ENCODE assay signal across 26 cellular contexts in genomic region chr2:69660084-69660483, GRCh38.
"Had no signal": no experiment of that assay in that cellular context is flagged by ENCODE, and none has a peak within 500 bp of the region (broad histone marks: within the 10 kb centered on the region; RNA-seq: fewer than 3 reads in every experiment).

No MANE protein-coding gene starts in this region.

- H3K9me3 ChIP-seq: uterus had no signal

- H3K27ac ChIP-seq: transverse colon, uterus had no signal

- H3K27ac Mint-ChIP-seq: activated CD4-positive, alpha-beta memory T cell treated with anti-CD3 and anti-CD28 coated beads, Interleukin-2, amount 10 ng/mL, durations not matched to agents 7 days and 5 days; activated CD4-positive, alpha-beta T cell treated with anti-CD3 and anti-CD28 coated beads, Interleukin-2, amount 10 ng/mL, durations not matched to agents 24 days and 14 days; activated naive CD8-positive, alpha-beta T cell treated with anti-CD3 and anti-CD28 coated beads, Interleukin-2, amount 50 U/mL, for 24 hours; activated T-cell treated with anti-CD3 and anti-CD28 coated beads, Interleukin-2, amount 50 U/mL, for 24 hours; dendritic cell treated with granulocyte-macrophage colony-stimulating factor and Interleukin-4, amounts not matched to agents 40 ng/mL and 50 ng/mL, for 4 days; endodermal cell; naive B cell; T-helper 1 cell treated with Interleukin-12 subunit alpha and Interleukin-12 subunit beta and Interleukin-4 antibody, amounts not matched to agents 30 μg/mL and 1 μg/mL, for 36 hours had no signal

- H3K27me3 Mint-ChIP-seq: activated CD4-positive, alpha-beta T cell treated with anti-CD3 and anti-CD28 coated beads, Interleukin-2, amount 10 ng/mL, durations not matched to agents 24 days and 14 days; activated naive CD8-positive, alpha-beta T cell treated with anti-CD3 and anti-CD28 coated beads, Interleukin-2, amount 50 U/mL, for 24 hours; activated T-cell treated with anti-CD3 and anti-CD28 coated beads, Interleukin-2, amount 50 U/mL, for 24 hours; central memory CD8-positive, alpha-beta T cell; dendritic cell treated with granulocyte-macrophage colony-stimulating factor and Interleukin-4, amounts not matched to agents 40 ng/mL and 50 ng/mL, for 4 days had no signal

- DNase-seq: activated CD4-positive, alpha-beta memory T cell treated with anti-CD3 and anti-CD28 coated beads, Interleukin-2, amount 10 ng/mL, durations not matched to agents 7 days and 5 days; activated CD4-positive, CD25-positive, alpha-beta regulatory T cell treated with anti-CD3 and anti-CD28 coated beads, Interleukin-2, amount 50 U/mL, for 72 hours; activated CD8-positive, alpha-beta memory T cell treated with anti-CD3 and anti-CD28 coated beads, Interleukin-2, amount 50 U/mL, for 48 hours; activated gamma-delta T cell treated with Interleukin-2 at 50 U/mL for 16 hours; activated naive CD4-positive, alpha-beta T cell treated with anti-CD3 and anti-CD28 coated beads, Interleukin-2, amount 50 U/mL, for 16 hours; activated naive CD8-positive, alpha-beta T cell treated with anti-CD3 and anti-CD28 coated beads, Interleukin-2, amount 50 U/mL, for 24 hours; activated T-cell treated with anti-CD3 and anti-CD28 coated beads, Interleukin-2, amount 50 U/mL, for 24 hours; amygdala; endodermal cell; foreskin fibroblast; head of caudate nucleus; naive B cell; nucleus accumbens; right cardiac atrium; stimulated activated CD4-positive, alpha-beta T cell treated with anti-CD3 and anti-CD28 coated beads, Interleukin-2, amount 100 ng/mL, for 48 hours; stimulated activated naive CD4-positive, alpha-beta T cell treated with Interleukin-2 at 50 U/mL for 16 hours; T1000; transverse colon; uterus had no signal

- H3K4me1 ChIP-seq: transverse colon, uterus had no signal

- ATAC-seq: activated naive CD8-positive, alpha-beta T cell treated with anti-CD3 and anti-CD28 coated beads, Interleukin-2, amount 50 U/mL, for 24 hours; esophagus mucosa; left lobe of liver; right cardiac atrium had no signal

- H3K4me3 Mint-ChIP-seq: activated CD4-positive, alpha-beta memory T cell treated with anti-CD3 and anti-CD28 coated beads, Interleukin-2, amount 10 ng/mL, durations not matched to agents 7 days and 5 days; activated CD4-positive, alpha-beta T cell treated with anti-CD3 and anti-CD28 coated beads, Interleukin-2, amount 10 ng/mL, durations not matched to agents 24 days and 14 days; activated naive CD8-positive, alpha-beta T cell treated with anti-CD3 and anti-CD28 coated beads, Interleukin-2, amount 50 U/mL, for 24 hours; activated T-cell treated with anti-CD3 and anti-CD28 coated beads, Interleukin-2, amount 50 U/mL, for 24 hours; central memory CD8-positive, alpha-beta T cell; dendritic cell treated with granulocyte-macrophage colony-stimulating factor and Interleukin-4, amounts not matched to agents 40 ng/mL and 50 ng/mL, for 4 days; endodermal cell; neural crest cell; T-helper 1 cell treated with Interleukin-12 subunit alpha and Interleukin-12 subunit beta and Interleukin-4 antibody, amounts not matched to agents 30 μg/mL and 1 μg/mL, for 36 hours had no signal

- H3K36me3 ChIP-seq: transverse colon, uterus had no signal

- H3K27me3 ChIP-seq: transverse colon, uterus had no signal

- H3K4me1 Mint-ChIP-seq: neural crest cell had no signal

- H3K4me3 ChIP-seq: transverse colon, uterus had no signal

- H3K9me3 Mint-ChIP-seq: central memory CD8-positive, alpha-beta T cell had no signal
